In the genomic region with DNA sequence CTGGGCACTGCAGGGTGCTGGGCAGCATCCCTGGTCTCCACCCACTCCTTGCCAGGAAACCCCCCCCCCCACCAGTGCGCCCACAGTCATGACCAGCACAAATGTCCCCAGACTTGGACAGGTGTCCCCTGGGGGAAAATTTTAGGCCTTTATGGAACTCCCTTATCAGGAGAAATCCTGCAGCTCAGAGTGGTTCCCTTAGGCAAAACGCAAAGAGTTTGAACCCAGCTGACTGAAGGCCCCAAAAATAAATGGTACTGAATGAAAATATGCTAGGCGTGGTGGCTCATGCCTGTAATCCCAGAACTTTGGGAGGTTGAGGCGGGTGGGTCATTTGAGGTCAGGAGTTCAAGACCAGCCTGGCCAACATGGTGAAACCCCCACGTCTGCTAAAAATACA, we compare ENCODE assay signal across 1 cellular context.
TF ChIP-seq lines count a peak whose summit lies in the region.

No MANE protein-coding gene starts in this region.

TF ChIP-seq in HCT116, 20 proteins besides CTCF, POLR2A, EP300 and RAD21 (continued from another document):
- TF ChIP-seq, protein P1, sequence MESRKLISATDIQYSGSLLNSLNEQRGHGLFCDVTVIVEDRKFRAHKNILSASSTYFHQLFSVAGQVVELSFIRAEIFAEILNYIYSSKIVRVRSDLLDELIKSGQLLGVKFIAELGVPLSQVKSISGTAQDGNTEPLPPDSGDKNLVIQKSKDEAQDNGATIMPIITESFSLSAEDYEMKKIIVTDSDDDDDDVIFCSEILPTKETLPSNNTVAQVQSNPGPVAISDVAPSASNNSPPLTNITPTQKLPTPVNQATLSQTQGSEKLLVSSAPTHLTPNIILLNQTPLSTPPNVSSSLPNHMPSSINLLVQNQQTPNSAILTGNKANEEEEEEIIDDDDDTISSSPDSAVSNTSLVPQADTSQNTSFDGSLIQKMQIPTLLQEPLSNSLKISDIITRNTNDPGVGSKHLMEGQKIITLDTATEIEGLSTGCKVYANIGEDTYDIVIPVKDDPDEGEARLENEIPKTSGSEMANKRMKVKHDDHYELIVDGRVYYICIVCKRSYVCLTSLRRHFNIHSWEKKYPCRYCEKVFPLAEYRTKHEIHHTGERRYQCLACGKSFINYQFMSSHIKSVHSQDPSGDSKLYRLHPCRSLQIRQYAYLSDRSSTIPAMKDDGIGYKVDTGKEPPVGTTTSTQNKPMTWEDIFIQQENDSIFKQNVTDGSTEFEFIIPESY (IDR thresholded peaks at IDR 0.05; ENCODE audit: extremely low read depth, insufficient replicate concordance, low read length) = no peak
- no peak for TF ChIP-seq EZH2 (IDR thresholded peaks at IDR 0.05)
